In genomic region chr11:68583047-68583446, GRCh38 we compare ENCODE assay signal across 14 cellular contexts.
A peak's percentile ranks its signal among the peaks of the same experiment; 100 is the strongest.
DNase-seq lines count a peak whose midpoint lies in the region; ATAC-seq and TF ChIP-seq lines count a peak whose summit lies in the region.
"Had no signal": no experiment of that assay in that cellular context is flagged by ENCODE, and none has a peak within 500 bp of the region (broad histone marks: within the 10 kb centered on the region; RNA-seq: fewer than 3 reads in every experiment).

No MANE protein-coding gene starts in this region.

- H3K9me3 ChIP-seq in BLaER1 (0 out of 2 replicates have a peak, but pooled peaks cover 4% of the 10 kb centered on the region), IMR-90 (ENCODE audit: control insufficient read depth, insufficient read depth, low read length) (no peaks in the 10 kb centered on the region), MG63 (no peaks in the 10 kb centered on the region)

- H3K14ac ChIP-seq in IMR-90 (replicated peaks; ENCODE audit: low read depth, low read length), result no peak overlapping the region

- ATAC-seq in IMR-90 (ENCODE audit: low read depth), result peak; percentile 77
- no peak for ATAC-seq in natural killer cell
- ATAC-seq in activated CD4-positive, alpha-beta T cell treated with anti-CD3 and anti-CD28 coated beads for 36 hours, result no peak

- no peak overlapping the region for H2AFZ ChIP-seq in IMR-90 (replicated peaks; ENCODE audit: low read length, poor library complexity)

- no peaks in the 10 kb centered on the region for H3K9me3 Mint-ChIP-seq in natural killer cell
- no peaks in the 10 kb centered on the region for H3K9me3 Mint-ChIP-seq in activated CD4-positive, alpha-beta T cell treated with anti-CD3 and anti-CD28 coated beads for 36 hours (ENCODE audit: low read depth)
- H3K9me3 Mint-ChIP-seq: activated naive CD4-positive, alpha-beta T cell treated with anti-CD3 and anti-CD28 coated beads, Interleukin-2, amount 50 U/mL, for 24 hours had no signal

- H3K4ac ChIP-seq in IMR-90 (ENCODE audit: low read depth, low read length), result no peak overlapping the region

- no peak overlapping the region for H3K56ac ChIP-seq in IMR-90 (ENCODE audit: extremely low read depth, insufficient read depth, low read length)

- H2AK5ac ChIP-seq in IMR-90 (ENCODE audit: low read depth, low read length), result no peak overlapping the region

- H3K9ac ChIP-seq in BLaER1 (peak overlapping the region; percentile 37; the same call in 1 of the 2 replicates), IMR-90 (ENCODE audit: low read depth, low read length) (no peak overlapping the region)
- H3K9ac ChIP-seq: KMS-11 had no signal

- no peak overlapping the region for H2BK20ac ChIP-seq in IMR-90 (ENCODE audit: low read depth, low read length)

- H3K4me3 Mint-ChIP-seq in natural killer cell, result no peak overlapping the region
- H3K4me3 Mint-ChIP-seq in activated CD4-positive, alpha-beta T cell treated with anti-CD3 and anti-CD28 coated beads for 36 hours, result no peak overlapping the region
- H3K4me3 Mint-ChIP-seq: activated naive CD4-positive, alpha-beta T cell treated with anti-CD3 and anti-CD28 coated beads, Interleukin-2, amount 50 U/mL, for 24 hours had no signal

- DNase-seq in IMR-90 (peak; percentile 82), dedifferentiated amniotic fluid mesenchymal stem cell (ENCODE audit: extremely low spot score) (peak; percentile 66), natural killer cell (no peak), MG63 (no peak), HK-2 (ENCODE audit: unreplicated experiment) (no peak), DMS153 treated with DMSO at 0.1 percent for 48 hours (lab: John Stamatoyannopoulos, UW; ENCODE audit: unreplicated experiment) (no peak)
- DNase-seq in activated CD4-positive, alpha-beta T cell treated with anti-CD3 and anti-CD28 coated beads for 36 hours, result no peak
- DNase-seq: activated CD4-positive, alpha-beta T cell treated with anti-CD3 and anti-CD28 coated beads, Interleukin-2, amount 50 U/mL, for 4 hours; DMS153; effector memory CD4-positive, alpha-beta T cell; NCI-H2029 had no signal

- peak overlapping the region; percentile 66 for H3K27ac ChIP-seq in BLaER1
- no peak overlapping the region for H3K27ac ChIP-seq in IMR-90 (ENCODE audit: insufficient read depth, low read length)
- H3K27ac ChIP-seq: KMS-11 had no signal

- TF ChIP-seq CTCF in IMR-90 (conservative IDR thresholded peaks at IDR 0.05; ENCODE audit: low read depth, low read length) (no peak), natural killer cell (IDR thresholded peaks at IDR 0.05) (no peak)

- H3K4me3 ChIP-seq in BLaER1 (0 out of 2 replicates have a peak overlapping the region, but pooled peaks have one; percentile 39), IMR-90 (ENCODE audit: insufficient read depth, low read depth, low read length) (no peak overlapping the region), MG63 (no peak overlapping the region)

- H3K27me3 ChIP-seq in BLaER1 (no peaks in the 10 kb centered on the region), IMR-90 (ENCODE audit: control insufficient read depth, insufficient read depth, low read length) (no peaks in the 10 kb centered on the region), MG63 (no peaks in the 10 kb centered on the region)

- H2AK9ac ChIP-seq in IMR-90 (replicated peaks; ENCODE audit: low read depth, low read length, poor library complexity), result no peak overlapping the region

- no peak overlapping the region for H3K18ac ChIP-seq in IMR-90 (ENCODE audit: low read depth, low read length)

- H3K4me2 ChIP-seq in BLaER1, result peak overlapping the region; percentile 88
- H3K4me2 ChIP-seq in IMR-90 (ENCODE audit: low read depth, low read length), result no peak overlapping the region
- H3K4me2 ChIP-seq: KMS-11 had no signal

- intact Hi-C loops in IMR-90 (cut with micrococcal nuclease), result loop anchor here (2.0 kb wide), 1 partner anchor 326 kb away; no protein-coding TSS in a partner anchor
- intact Hi-C loops in natural killer cell (cut with micrococcal nuclease), result no loop called here
- intact Hi-C loops in activated CD4-positive, alpha-beta T cell treated with anti-CD3 and anti-CD28 coated beads for 36 hours (cut with DNase I, micrococcal nuclease), result no loop called here

- in situ Hi-C loops in IMR-90 (cut with MboI; ENCODE audit: low sequenced_read_pairs), result no loop called here

- peaks cover 54% of the 10 kb centered on the region for H4K20me1 ChIP-seq in BLaER1
- H4K20me1 ChIP-seq in IMR-90 (ENCODE audit: insufficient read depth, low read length), result peaks cover 31% of the 10 kb centered on the region

- peaks cover 19 to 30% of the 10 kb centered on the region in 2 donors for H3K4me1 Mint-ChIP-seq in natural killer cell
- H3K4me1 Mint-ChIP-seq in activated CD4-positive, alpha-beta T cell treated with anti-CD3 and anti-CD28 coated beads for 36 hours, result peaks cover 16% of the 10 kb centered on the region

- H3K23ac ChIP-seq in IMR-90 (ENCODE audit: low read depth, low read length), result no peak overlapping the region

- H4K5ac ChIP-seq in IMR-90 (ENCODE audit: low read depth, low read length), result no peak overlapping the region

- H3K79me1 ChIP-seq in IMR-90 (ENCODE audit: low read depth in 1 of 2, low read length in 2 of 2), result peaks cover 31 to 71% of the 10 kb centered on the region in 2 experiments

- no peaks in the 10 kb centered on the region for H3K27me3 Mint-ChIP-seq in natural killer cell (ENCODE audit: low read depth in 2 of 2)
- H3K27me3 Mint-ChIP-seq in activated CD4-positive, alpha-beta T cell treated with anti-CD3 and anti-CD28 coated beads for 36 hours, result no peaks in the 10 kb centered on the region
- H3K27me3 Mint-ChIP-seq: activated naive CD4-positive, alpha-beta T cell treated with anti-CD3 and anti-CD28 coated beads, Interleukin-2, amount 50 U/mL, for 24 hours had no signal

- H3K9me1 ChIP-seq in IMR-90 (ENCODE audit: insufficient read depth, low read length), result peaks cover 23% of the 10 kb centered on the region

- H3K4me1 ChIP-seq in BLaER1 (peaks cover 71% of the 10 kb centered on the region), IMR-90 (ENCODE audit: control insufficient read depth, insufficient read depth, low read length) (peaks cover 7% of the 10 kb centered on the region)

- no TSS peak for BruUV-seq in IMR-90 (replicated peaks; lab: Mats Ljungman, UMichigan)

- 40% methylated on average over 1 of the region's 2 CpGs; no CpG with 5 or more reads in 1 of the 2 experiments for WGBS in IMR-90 (ENCODE audit: extremely low coverage in 2 of 2, insufficient read length in 1 of 2), 2 experiments

- POLR2A ChIA-PET in IMR-90 (lab: Charles Lee; ENCODE audit: unreplicated experiment), result no interaction called here
- POLR2A ChIA-PET in activated CD4-positive, alpha-beta T cell treated with anti-CD3 and anti-CD28 coated beads for 36 hours (lab: Charles Lee), result no interaction called here

- dilution Hi-C loops in IMR-90 (cut with HindIII; ENCODE audit: low sequenced_read_pairs, unreplicated experiment), result no loop called here

- CTCF ChIA-PET in IMR-90 (lab: Yijun Ruan, JAX), result no interaction called here
- CTCF ChIA-PET in activated CD4-positive, alpha-beta T cell treated with anti-CD3 and anti-CD28 coated beads for 36 hours (lab: Charles Lee), result interaction anchor here (0.7 to 3.7 kb wide), 6 partner anchors 12 to 41 kb away, joined by 3 to 17 read pairs (median 4); no protein-coding TSS in a partner anchor

- peaks cover 10% of the 10 kb centered on the region for H3K36me3 Mint-ChIP-seq in natural killer cell
- peaks cover 54% of the 10 kb centered on the region for H3K36me3 Mint-ChIP-seq in activated CD4-positive, alpha-beta T cell treated with anti-CD3 and anti-CD28 coated beads for 36 hours (ENCODE audit: low read depth)

- no peak overlapping the region for H2BK5ac ChIP-seq in IMR-90 (ENCODE audit: low read depth, low read length, poor library complexity, severe bottlenecking)

- H4K8ac ChIP-seq in IMR-90 (ENCODE audit: low read depth in 2 of 2, low read length in 2 of 2), result no peak overlapping the region

- H4K91ac ChIP-seq in IMR-90 (ENCODE audit: insufficient read depth, low read depth, low read length), result no peak overlapping the region

- peak overlapping the region; percentile 33 to 37 for H3K27ac Mint-ChIP-seq in natural killer cell
- no peak overlapping the region for H3K27ac Mint-ChIP-seq in activated CD4-positive, alpha-beta T cell treated with anti-CD3 and anti-CD28 coated beads for 36 hours

- TF ChIP-seq POLR2A in IMR-90 (IDR thresholded peaks at IDR 0.05; ENCODE audit: low read depth, low read length), result no peak

- no peak for TF ChIP-seq RAD21 in IMR-90 (IDR thresholded peaks at IDR 0.05; ENCODE audit: low read length)

- H2BK120ac ChIP-seq in IMR-90 (ENCODE audit: low read depth, low read length), result no peak overlapping the region

- H3K36me3 ChIP-seq in BLaER1 (peaks cover 75% of the 10 kb centered on the region), IMR-90 (ENCODE audit: control insufficient read depth, insufficient read depth, low read length) (peaks cover 34% of the 10 kb centered on the region), MG63 (peaks cover 29% of the 10 kb centered on the region)

- H2BK15ac ChIP-seq in IMR-90 (ENCODE audit: low read depth, low read length), result no peak overlapping the region

TF ChIP-seq in IMR-90, 13 proteins besides CTCF, POLR2A, EP300 and RAD21:
- peak; percentile 55; the same call in 1 of the 2 replicates for TF ChIP-seq FOS (IDR thresholded peaks at IDR 0.05; ENCODE audit: low read depth, low read length)
- TF ChIP-seq MXI1 (IDR thresholded peaks at IDR 0.05; ENCODE audit: borderline replicate concordance, low read depth, low read length), result no peak
- TF ChIP-seq CEBPB (IDR thresholded peaks at IDR 0.05; ENCODE audit: low read depth, low read length), result peak; percentile 84

Comparison
In these comparisons a context has a peak if more than half of its experiments do, and no peak if none do; other contexts are left out.
1. DNase-seq: peak in IMR-90 (single experiment) and dedifferentiated amniotic fluid mesenchymal stem cell (single experiment); none in natural killer cell (single experiment), MG63 (single experiment), activated CD4-positive, alpha-beta T cell treated with anti-CD3 and anti-CD28 coated beads for 36 hours (single experiment), HK-2 (single experiment) and DMS153 treated with DMSO at 0.1 percent for 48 hours (single experiment).